ENCODE assay signal across 1 cellular context in the genomic region with DNA sequence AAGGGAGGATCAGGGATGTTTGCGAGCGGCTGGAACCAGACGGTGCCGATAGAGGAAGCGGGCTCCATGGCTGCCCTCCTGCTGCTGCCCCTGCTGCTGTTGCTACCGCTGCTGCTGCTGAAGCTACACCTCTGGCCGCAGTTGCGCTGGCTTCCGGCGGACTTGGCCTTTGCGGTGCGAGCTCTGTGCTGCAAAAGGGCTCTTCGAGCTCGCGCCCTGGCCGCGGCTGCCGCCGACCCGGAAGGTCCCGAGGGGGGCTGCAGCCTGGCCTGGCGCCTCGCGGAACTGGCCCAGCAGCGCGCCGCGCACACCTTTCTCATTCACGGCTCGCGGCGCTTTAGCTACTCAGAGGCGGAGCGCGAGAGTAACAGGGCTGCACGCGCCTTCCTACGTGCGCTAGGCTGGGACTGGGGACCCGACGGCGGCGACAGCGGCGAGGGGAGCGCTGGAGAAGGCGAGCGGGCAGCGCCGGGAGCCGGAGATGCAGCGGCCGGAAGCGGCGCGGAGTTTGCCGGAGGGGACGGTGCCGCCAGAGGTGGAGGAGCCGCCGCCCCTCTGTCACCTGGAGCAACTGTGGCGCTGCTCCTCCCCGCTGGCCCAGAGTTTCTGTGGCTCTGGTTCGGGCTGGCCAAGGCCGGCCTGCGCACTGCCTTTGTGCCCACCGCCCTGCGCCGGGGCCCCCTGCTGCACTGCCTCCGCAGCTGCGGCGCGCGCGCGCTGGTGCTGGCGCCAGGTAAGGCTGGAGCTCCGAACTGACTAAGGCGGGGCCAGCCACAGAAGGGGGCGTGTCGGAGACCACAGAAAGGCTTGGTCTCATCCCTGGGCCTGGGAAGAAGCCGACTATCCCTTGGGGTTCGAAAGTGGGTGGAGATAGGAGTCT.
A peak's percentile ranks its signal among the peaks of the same experiment; 100 is the strongest.
TF ChIP-seq lines count a peak whose summit lies in the region.

No MANE protein-coding gene starts in this region.

TF ChIP-seq in K562, 482 proteins besides CTCF, POLR2A, EP300 and RAD21 (continued from another document):
- TF ChIP-seq, protein P1, sequence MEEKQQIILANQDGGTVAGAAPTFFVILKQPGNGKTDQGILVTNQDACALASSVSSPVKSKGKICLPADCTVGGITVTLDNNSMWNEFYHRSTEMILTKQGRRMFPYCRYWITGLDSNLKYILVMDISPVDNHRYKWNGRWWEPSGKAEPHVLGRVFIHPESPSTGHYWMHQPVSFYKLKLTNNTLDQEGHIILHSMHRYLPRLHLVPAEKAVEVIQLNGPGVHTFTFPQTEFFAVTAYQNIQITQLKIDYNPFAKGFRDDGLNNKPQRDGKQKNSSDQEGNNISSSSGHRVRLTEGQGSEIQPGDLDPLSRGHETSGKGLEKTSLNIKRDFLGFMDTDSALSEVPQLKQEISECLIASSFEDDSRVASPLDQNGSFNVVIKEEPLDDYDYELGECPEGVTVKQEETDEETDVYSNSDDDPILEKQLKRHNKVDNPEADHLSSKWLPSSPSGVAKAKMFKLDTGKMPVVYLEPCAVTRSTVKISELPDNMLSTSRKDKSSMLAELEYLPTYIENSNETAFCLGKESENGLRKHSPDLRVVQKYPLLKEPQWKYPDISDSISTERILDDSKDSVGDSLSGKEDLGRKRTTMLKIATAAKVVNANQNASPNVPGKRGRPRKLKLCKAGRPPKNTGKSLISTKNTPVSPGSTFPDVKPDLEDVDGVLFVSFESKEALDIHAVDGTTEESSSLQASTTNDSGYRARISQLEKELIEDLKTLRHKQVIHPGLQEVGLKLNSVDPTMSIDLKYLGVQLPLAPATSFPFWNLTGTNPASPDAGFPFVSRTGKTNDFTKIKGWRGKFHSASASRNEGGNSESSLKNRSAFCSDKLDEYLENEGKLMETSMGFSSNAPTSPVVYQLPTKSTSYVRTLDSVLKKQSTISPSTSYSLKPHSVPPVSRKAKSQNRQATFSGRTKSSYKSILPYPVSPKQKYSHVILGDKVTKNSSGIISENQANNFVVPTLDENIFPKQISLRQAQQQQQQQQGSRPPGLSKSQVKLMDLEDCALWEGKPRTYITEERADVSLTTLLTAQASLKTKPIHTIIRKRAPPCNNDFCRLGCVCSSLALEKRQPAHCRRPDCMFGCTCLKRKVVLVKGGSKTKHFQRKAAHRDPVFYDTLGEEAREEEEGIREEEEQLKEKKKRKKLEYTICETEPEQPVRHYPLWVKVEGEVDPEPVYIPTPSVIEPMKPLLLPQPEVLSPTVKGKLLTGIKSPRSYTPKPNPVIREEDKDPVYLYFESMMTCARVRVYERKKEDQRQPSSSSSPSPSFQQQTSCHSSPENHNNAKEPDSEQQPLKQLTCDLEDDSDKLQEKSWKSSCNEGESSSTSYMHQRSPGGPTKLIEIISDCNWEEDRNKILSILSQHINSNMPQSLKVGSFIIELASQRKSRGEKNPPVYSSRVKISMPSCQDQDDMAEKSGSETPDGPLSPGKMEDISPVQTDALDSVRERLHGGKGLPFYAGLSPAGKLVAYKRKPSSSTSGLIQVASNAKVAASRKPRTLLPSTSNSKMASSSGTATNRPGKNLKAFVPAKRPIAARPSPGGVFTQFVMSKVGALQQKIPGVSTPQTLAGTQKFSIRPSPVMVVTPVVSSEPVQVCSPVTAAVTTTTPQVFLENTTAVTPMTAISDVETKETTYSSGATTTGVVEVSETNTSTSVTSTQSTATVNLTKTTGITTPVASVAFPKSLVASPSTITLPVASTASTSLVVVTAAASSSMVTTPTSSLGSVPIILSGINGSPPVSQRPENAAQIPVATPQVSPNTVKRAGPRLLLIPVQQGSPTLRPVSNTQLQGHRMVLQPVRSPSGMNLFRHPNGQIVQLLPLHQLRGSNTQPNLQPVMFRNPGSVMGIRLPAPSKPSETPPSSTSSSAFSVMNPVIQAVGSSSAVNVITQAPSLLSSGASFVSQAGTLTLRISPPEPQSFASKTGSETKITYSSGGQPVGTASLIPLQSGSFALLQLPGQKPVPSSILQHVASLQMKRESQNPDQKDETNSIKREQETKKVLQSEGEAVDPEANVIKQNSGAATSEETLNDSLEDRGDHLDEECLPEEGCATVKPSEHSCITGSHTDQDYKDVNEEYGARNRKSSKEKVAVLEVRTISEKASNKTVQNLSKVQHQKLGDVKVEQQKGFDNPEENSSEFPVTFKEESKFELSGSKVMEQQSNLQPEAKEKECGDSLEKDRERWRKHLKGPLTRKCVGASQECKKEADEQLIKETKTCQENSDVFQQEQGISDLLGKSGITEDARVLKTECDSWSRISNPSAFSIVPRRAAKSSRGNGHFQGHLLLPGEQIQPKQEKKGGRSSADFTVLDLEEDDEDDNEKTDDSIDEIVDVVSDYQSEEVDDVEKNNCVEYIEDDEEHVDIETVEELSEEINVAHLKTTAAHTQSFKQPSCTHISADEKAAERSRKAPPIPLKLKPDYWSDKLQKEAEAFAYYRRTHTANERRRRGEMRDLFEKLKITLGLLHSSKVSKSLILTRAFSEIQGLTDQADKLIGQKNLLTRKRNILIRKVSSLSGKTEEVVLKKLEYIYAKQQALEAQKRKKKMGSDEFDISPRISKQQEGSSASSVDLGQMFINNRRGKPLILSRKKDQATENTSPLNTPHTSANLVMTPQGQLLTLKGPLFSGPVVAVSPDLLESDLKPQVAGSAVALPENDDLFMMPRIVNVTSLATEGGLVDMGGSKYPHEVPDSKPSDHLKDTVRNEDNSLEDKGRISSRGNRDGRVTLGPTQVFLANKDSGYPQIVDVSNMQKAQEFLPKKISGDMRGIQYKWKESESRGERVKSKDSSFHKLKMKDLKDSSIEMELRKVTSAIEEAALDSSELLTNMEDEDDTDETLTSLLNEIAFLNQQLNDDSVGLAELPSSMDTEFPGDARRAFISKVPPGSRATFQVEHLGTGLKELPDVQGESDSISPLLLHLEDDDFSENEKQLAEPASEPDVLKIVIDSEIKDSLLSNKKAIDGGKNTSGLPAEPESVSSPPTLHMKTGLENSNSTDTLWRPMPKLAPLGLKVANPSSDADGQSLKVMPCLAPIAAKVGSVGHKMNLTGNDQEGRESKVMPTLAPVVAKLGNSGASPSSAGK (IDR thresholded peaks at IDR 0.05), result peak; percentile 61; the same call in 1 of the 2 replicates
- TF ChIP-seq GABPB1 (CRISPR knock-in tag; IDR thresholded peaks at IDR 0.05) (peak; percentile 20; the same call in 1 of the 2 replicates), NCOA6 (IDR thresholded peaks at IDR 0.05) (0 out of 2 replicates have a peak, but pooled peaks have one; percentile 60), HMGN3 (IDR thresholded peaks at IDR 0.05; ENCODE audit: borderline replicate concordance, extremely low read depth, insufficient read length, low read depth, low read length) (no peak), COPS2 (conservative IDR thresholded peaks at IDR 0.05) (no peak), PTBP1 (IDR thresholded peaks at IDR 0.05; ENCODE audit: low read depth, low read length) (0 out of 2 replicates have a peak, but pooled peaks have one; percentile 19), MCM7 (IDR thresholded peaks at IDR 0.05) (no peak), TCF7 (IDR thresholded peaks at IDR 0.05; ENCODE audit: borderline replicate concordance) (no peak), EGR1 (conservative IDR thresholded peaks at IDR 0.05) (no peak), ZSCAN32 (CRISPR knock-in tag; IDR thresholded peaks at IDR 0.05) (no peak), CREM (IDR thresholded peaks at IDR 0.05; ENCODE audit: low read depth) (no peak), RBFOX2 (IDR thresholded peaks at IDR 0.05; ENCODE audit: low read depth, low read length) (peak; percentile 60), SP2 (IDR thresholded peaks at IDR 0.05; ENCODE audit: extremely low read depth, low read depth, low read length, poor library complexity, severe bottlenecking) (no peak)
- TF ChIP-seq, protein P2, sequence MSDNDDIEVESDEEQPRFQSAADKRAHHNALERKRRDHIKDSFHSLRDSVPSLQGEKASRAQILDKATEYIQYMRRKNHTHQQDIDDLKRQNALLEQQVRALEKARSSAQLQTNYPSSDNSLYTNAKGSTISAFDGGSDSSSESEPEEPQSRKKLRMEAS (CRISPR knock-in tag; IDR thresholded peaks at IDR 0.05), result 0 out of 2 replicates have a peak, but pooled peaks have one; percentile 14
- TF ChIP-seq, protein P3, sequence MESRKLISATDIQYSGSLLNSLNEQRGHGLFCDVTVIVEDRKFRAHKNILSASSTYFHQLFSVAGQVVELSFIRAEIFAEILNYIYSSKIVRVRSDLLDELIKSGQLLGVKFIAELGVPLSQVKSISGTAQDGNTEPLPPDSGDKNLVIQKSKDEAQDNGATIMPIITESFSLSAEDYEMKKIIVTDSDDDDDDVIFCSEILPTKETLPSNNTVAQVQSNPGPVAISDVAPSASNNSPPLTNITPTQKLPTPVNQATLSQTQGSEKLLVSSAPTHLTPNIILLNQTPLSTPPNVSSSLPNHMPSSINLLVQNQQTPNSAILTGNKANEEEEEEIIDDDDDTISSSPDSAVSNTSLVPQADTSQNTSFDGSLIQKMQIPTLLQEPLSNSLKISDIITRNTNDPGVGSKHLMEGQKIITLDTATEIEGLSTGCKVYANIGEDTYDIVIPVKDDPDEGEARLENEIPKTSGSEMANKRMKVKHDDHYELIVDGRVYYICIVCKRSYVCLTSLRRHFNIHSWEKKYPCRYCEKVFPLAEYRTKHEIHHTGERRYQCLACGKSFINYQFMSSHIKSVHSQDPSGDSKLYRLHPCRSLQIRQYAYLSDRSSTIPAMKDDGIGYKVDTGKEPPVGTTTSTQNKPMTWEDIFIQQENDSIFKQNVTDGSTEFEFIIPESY (CRISPR knock-in tag; IDR thresholded peaks at IDR 0.05), result peak; percentile 93
- TF ChIP-seq, protein P4, sequence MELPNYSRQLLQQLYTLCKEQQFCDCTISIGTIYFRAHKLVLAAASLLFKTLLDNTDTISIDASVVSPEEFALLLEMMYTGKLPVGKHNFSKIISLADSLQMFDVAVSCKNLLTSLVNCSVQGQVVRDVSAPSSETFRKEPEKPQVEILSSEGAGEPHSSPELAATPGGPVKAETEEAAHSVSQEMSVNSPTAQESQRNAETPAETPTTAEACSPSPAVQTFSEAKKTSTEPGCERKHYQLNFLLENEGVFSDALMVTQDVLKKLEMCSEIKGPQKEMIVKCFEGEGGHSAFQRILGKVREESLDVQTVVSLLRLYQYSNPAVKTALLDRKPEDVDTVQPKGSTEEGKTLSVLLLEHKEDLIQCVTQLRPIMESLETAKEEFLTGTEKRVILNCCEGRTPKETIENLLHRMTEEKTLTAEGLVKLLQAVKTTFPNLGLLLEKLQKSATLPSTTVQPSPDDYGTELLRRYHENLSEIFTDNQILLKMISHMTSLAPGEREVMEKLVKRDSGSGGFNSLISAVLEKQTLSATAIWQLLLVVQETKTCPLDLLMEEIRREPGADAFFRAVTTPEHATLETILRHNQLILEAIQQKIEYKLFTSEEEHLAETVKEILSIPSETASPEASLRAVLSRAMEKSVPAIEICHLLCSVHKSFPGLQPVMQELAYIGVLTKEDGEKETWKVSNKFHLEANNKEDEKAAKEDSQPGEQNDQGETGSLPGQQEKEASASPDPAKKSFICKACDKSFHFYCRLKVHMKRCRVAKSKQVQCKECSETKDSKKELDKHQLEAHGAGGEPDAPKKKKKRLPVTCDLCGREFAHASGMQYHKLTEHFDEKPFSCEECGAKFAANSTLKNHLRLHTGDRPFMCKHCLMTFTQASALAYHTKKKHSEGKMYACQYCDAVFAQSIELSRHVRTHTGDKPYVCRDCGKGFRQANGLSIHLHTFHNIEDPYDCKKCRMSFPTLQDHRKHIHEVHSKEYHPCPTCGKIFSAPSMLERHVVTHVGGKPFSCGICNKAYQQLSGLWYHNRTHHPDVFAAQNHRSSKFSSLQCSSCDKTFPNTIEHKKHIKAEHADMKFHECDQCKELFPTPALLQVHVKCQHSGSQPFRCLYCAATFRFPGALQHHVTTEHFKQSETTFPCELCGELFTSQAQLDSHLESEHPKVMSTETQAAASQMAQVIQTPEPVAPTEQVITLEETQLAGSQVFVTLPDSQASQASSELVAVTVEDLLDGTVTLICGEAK (IDR thresholded peaks at IDR 0.05), result 0 out of 2 replicates have a peak, but pooled peaks have one; percentile 17
- TF ChIP-seq, protein P4 (CRISPR knock-in tag; IDR thresholded peaks at IDR 0.05), result no peak
- TF ChIP-seq, protein P5, sequence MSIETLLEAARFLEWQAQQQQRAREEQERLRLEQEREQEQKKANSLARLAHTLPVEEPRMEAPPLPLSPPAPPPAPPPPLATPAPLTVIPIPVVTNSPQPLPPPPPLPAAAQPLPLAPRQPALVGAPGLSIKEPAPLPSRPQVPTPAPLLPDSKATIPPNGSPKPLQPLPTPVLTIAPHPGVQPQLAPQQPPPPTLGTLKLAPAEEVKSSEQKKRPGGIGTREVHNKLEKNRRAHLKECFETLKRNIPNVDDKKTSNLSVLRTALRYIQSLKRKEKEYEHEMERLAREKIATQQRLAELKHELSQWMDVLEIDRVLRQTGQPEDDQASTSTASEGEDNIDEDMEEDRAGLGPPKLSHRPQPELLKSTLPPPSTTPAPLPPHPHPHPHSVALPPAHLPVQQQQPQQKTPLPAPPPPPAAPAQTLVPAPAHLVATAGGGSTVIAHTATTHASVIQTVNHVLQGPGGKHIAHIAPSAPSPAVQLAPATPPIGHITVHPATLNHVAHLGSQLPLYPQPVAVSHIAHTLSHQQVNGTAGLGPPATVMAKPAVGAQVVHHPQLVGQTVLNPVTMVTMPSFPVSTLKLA (conservative IDR thresholded peaks at IDR 0.05), result peak in 1 of 2 experiments; percentile 30; a peak in 1 of 4 replicates
